Comparison of ENCODE assay signal across 8 cellular contexts in the genomic region with DNA sequence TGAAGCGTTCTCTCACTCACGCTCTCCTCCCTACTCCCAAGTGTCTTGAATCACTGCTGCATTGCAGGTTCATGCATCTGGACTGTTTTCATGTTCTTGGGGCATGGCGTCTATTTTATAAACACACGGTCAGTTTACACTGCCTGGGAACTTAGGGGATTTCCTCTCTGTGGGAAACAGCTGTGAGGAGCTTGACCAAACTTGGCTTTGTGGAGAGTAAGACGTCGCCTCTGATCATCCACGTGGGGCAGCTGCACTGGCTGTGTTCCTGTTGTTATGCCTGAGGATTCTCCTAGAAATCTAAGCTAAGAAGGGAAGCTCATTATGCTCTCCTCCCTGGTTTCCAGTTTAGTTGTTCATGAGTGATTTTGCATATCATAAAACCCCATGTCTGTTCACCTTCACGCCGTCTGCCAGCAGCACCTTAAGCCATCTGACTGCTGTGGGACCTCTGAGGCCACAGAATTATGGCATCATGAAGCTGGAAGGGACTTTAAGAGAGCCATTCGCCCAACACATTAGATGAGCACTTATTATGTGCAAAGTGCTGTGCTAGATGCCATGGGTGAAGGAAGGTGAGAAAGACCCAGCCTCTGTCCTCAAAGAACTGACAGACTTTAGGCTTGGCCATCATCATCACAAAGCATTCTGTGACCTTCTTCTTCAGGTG. TPM values are rescaled to one million over a fixed set of nuclear protein-coding genes. Genes with fewer than 3 reads are reported as not detected.
DNase-seq lines count a peak whose midpoint lies in the region; ATAC-seq and TF ChIP-seq lines count a peak whose summit lies in the region.

No MANE protein-coding gene starts in this region.

- H3K27me3 ChIP-seq in GM06990 (replicated peaks; ENCODE audit: control insufficient read depth, insufficient read depth, low read length): no peaks in the 10 kb centered on the region
- peaks cover 30% of the 10 kb centered on the region for H3K27me3 ChIP-seq in GM23248 (replicated peaks; ENCODE audit: insufficient read depth)
- H3K27me3 ChIP-seq in Panc1 (ENCODE audit: control insufficient read depth, insufficient read depth, low read length): peaks cover under 1% of the 10 kb centered on the region; the same call in 1 of the 2 replicates

- ATAC-seq in Panc1: peak; percentile 66; the same call in 1 of the 2 replicates
- peak; percentile 32 for ATAC-seq in stimulated activated naive CD8-positive, alpha-beta T cell treated with anti-CD3 and anti-CD28 coated beads, Interleukin-15, amount 100 ng/mL, for 72 hours

- H3K27ac Mint-ChIP-seq in stimulated activated naive CD8-positive, alpha-beta T cell treated with anti-CD3 and anti-CD28 coated beads, Interleukin-15, amount 100 ng/mL, for 72 hours: peak overlapping the region in 1 of 2 donors; percentile 3

- no peak for TF ChIP-seq CTCF in GM06990 (IDR thresholded peaks at IDR 0.05; ENCODE audit: insufficient read depth, low read length, poor library complexity, severe bottlenecking)
- TF ChIP-seq CTCF in Panc1 (IDR thresholded peaks at IDR 0.05): no peak

- H3K4me1 ChIP-seq in GM23248 (ENCODE audit: insufficient read depth) (no peaks in the 10 kb centered on the region), Panc1 (ENCODE audit: control insufficient read depth, insufficient read depth, low read length) (peaks cover 9% of the 10 kb centered on the region)

- H3K4me3 Mint-ChIP-seq in stimulated activated naive CD8-positive, alpha-beta T cell treated with anti-CD3 and anti-CD28 coated beads, Interleukin-15, amount 100 ng/mL, for 72 hours: peak overlapping the region; percentile 48 to 65

- CTCF ChIA-PET in Panc1 (lab: Charles Lee): interaction anchor here (0.5 to 0.7 kb wide), 2 partner anchors 9 to 11 kb away, joined by 3 to 4 read pairs; no protein-coding TSS in a partner anchor

- H3K9me3 ChIP-seq in GM23248 (ENCODE audit: low read depth) (no peaks in the 10 kb centered on the region), Panc1 (ENCODE audit: control insufficient read depth, insufficient read depth, low read depth, low read length) (no peaks in the 10 kb centered on the region)

- H3K4me3 ChIP-seq in GM06990 (replicated peaks; ENCODE audit: low read depth, low read length) (no peak overlapping the region), GM23248 (no peak overlapping the region), Panc1 (ENCODE audit: low read depth in 2 of 2, low read length in 2 of 2) (no peak overlapping the region)

- no peak overlapping the region for H3K4me2 ChIP-seq in GM23248 (ENCODE audit: unreplicated experiment)

- no peaks in the 10 kb centered on the region for H3K27me3 Mint-ChIP-seq in stimulated activated naive CD8-positive, alpha-beta T cell treated with anti-CD3 and anti-CD28 coated beads, Interleukin-15, amount 100 ng/mL, for 72 hours

- intact Hi-C loops in Panc1 (cut with micrococcal nuclease; ENCODE audit: unreplicated experiment): no loop called here

- no peak overlapping the region for H2AFZ ChIP-seq in GM23248

- H3F3A ChIP-seq in GM23248 (ENCODE audit: insufficient read depth): no peaks in the 10 kb centered on the region

- in situ Hi-C loops in GM23248 (cut with MboI) (no loop called here), Panc1 (cut with HindIII; ENCODE audit: low pct_unique_long_range_greater_than_20kb, low sequenced_read_pairs) (no loop called here)

- no TSS peak for BruUV-seq in Panc1 (replicated peaks; lab: Mats Ljungman, UMichigan)

- peak; percentile 59 for DNase-seq in GM06990 (ENCODE audit: extremely low read depth, insufficient read length)
- DNase-seq in GM23248: peak; percentile 48
- DNase-seq in Panc1 (ENCODE audit: low read depth, low spot score): no peak
- DNase-seq in glomerular visceral epithelial cell (ENCODE audit: extremely low spot score): peak; percentile 26
- DNase-seq in stimulated activated naive CD8-positive, alpha-beta T cell treated with anti-CD3 and anti-CD28 coated beads, Interleukin-15, amount 100 ng/mL, for 72 hours: no peak
- no peak for DNase-seq in stimulated activated CD4-positive, alpha-beta T cell treated with anti-CD3 and anti-CD28 coated beads, Interleukin-12 subunit alpha, Interleukin-12 subunit beta, amount 100 ng/mL, for 4 hours
- DNase-seq in activated CD4-positive, alpha-beta T cell treated with anti-CD3 and anti-CD28 coated beads for 1 hour: no peak
- no peak for DNase-seq in NCI-H345 treated with DMSO at 0.1 percent for 48 hours (lab: John Stamatoyannopoulos, UW; ENCODE audit: unreplicated experiment)

- H3K27ac ChIP-seq in GM23248: no peak overlapping the region
- no peak overlapping the region for H3K27ac ChIP-seq in Panc1 (ENCODE audit: low read length)

- 27 to 29% methylated on average over 10 of the region's 10 CpGs for WGBS in GM23248 (ENCODE audit: low coverage in 1 of 2, low lambda C conversion rate in 2 of 2, missing lambda C conversion rate in 2 of 2), 2 experiments

- POLR2A ChIA-PET in Panc1 (lab: Charles Lee): no interaction called here

- H3K9me3 Mint-ChIP-seq in stimulated activated naive CD8-positive, alpha-beta T cell treated with anti-CD3 and anti-CD28 coated beads, Interleukin-15, amount 100 ng/mL, for 72 hours: no peaks in the 10 kb centered on the region

- no peaks in the 10 kb centered on the region for H4K20me1 ChIP-seq in GM23248 (ENCODE audit: insufficient read depth)

- H3K9me2 ChIP-seq in GM23248 (ENCODE audit: insufficient read depth): no peaks in the 10 kb centered on the region

- H3K36me3 ChIP-seq in GM06990 (ENCODE audit: control insufficient read depth, insufficient read depth, low read length) (no peaks in the 10 kb centered on the region), GM23248 (ENCODE audit: low read depth) (no peaks in the 10 kb centered on the region), Panc1 (ENCODE audit: control insufficient read depth, insufficient read depth, low read length) (no peaks in the 10 kb centered on the region)

- peaks cover 60% of the 10 kb centered on the region for H3K4me1 Mint-ChIP-seq in stimulated activated naive CD8-positive, alpha-beta T cell treated with anti-CD3 and anti-CD28 coated beads, Interleukin-15, amount 100 ng/mL, for 72 hours

- H3K79me2 ChIP-seq in GM23248 (ENCODE audit: insufficient read depth): no peaks in the 10 kb centered on the region

- H3K9ac ChIP-seq in GM23248: no peak overlapping the region

RNA-seq across cellular contexts. Expression of gene POU2AF1, which starts 38.8 kb away (rescaled TPM):
- 0.11 TPM in 1 of 2 replicates, not detected in the other for total RNA-seq in GM23248 (2014; rRNA removed; shearing (Covaris generic))
- polyA plus RNA-seq in GM23248 (2016; fragmentation: Nextera tagmentation; extraction: Ambion mirVana): 0.09 and 0.16 TPM in 2 replicates
- 0.18 TPM for total RNA-seq in Panc1 (2021; ENCODE audit: unreplicated experiment)
- polyA plus RNA-seq in Panc1 (2012; ENCODE audit: insufficient read length): not detected

Comparison
In these comparisons a context has a peak if more than half of its experiments do, and no peak if none do; other contexts are left out.
1. DNase-seq: peak in GM06990 (single experiment), GM23248 (single experiment) and glomerular visceral epithelial cell (single experiment); none in Panc1 (single experiment), stimulated activated naive CD8-positive, alpha-beta T cell treated with anti-CD3 and anti-CD28 coated beads, Interleukin-15, amount 100 ng/mL, for 72 hours (0 of 2), stimulated activated CD4-positive, alpha-beta T cell treated with anti-CD3 and anti-CD28 coated beads, Interleukin-12 subunit alpha, Interleukin-12 subunit beta, amount 100 ng/mL, for 4 hours (single experiment), activated CD4-positive, alpha-beta T cell treated with anti-CD3 and anti-CD28 coated beads for 1 hour (single experiment) and NCI-H345 treated with DMSO at 0.1 percent for 48 hours (single experiment).